ENCODE assay signal across 20 cellular contexts in the genomic region with DNA sequence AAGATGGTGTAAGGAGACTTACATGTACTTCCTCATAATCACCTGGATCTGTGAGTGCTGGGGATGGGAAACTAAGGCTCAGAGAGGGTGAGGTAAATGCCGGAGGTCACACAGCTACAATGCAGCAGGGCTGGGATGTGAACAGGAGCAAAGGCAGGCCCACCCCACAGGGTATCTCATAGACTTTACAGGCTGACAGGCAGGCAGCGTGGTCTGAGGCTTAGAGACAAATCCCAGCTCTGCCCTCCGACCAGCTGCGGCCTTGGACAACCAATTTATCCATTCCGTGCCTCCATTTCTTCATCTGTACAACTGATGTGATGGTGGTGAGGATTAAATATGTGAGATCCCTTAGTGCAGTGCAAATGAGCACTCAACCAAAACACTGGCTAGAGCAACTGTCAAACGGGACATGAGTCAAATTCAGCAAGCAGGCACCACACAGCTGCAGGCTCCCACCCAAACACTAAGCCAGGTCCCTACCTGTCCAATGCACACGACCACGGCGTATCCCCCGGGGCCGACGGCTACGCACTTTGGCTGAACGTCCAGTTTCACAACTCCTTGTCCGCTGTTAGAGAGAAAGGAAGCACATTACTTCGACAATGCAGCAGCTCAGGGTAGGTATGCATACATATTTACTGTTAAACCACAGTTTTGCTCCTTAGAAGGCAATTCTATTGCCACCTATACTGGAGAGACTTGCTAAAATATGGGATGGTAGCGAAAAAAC. TPM values are rescaled to one million over a fixed set of nuclear protein-coding genes. Genes with fewer than 3 reads are reported as not detected.
DNase-seq lines count a peak whose midpoint lies in the region; ATAC-seq, FAIRE-seq and TF ChIP-seq lines count a peak whose summit lies in the region.
"Had no signal": no experiment of that assay in that cellular context is flagged by ENCODE, and none has a peak within 500 bp of the region (broad histone marks: within the 10 kb centered on the region; RNA-seq: fewer than 3 reads in every experiment).

No MANE protein-coding gene starts in this region.

- H3K27ac ChIP-seq in GM23338 (ENCODE audit: low read depth) = no peak overlapping the region
- H3K27ac ChIP-seq: brain microvascular endothelial cell, vagina had no signal

- intact Hi-C loops in activated CD4-positive, alpha-beta T cell treated with anti-CD3 and anti-CD28 coated beads for 36 hours (cut with DNase I, micrococcal nuclease) = no loop called here

- no peaks in the 10 kb centered on the region for H3F3A ChIP-seq in GM23338 (replicated peaks; ENCODE audit: low read depth)

- no peak overlapping the region for H3K4me3 ChIP-seq in GM23338
- H3K4me3 ChIP-seq: vagina had no signal

- no peaks in the 10 kb centered on the region for H3K4me1 Mint-ChIP-seq in activated CD4-positive, alpha-beta T cell treated with anti-CD3 and anti-CD28 coated beads for 36 hours
- no peaks in the 10 kb centered on the region for H3K4me1 Mint-ChIP-seq in glutamatergic neuron (ENCODE audit: low read depth, unreplicated experiment)
- peaks cover 17% of the 10 kb centered on the region for H3K4me1 Mint-ChIP-seq in osteocyte (ENCODE audit: unreplicated experiment)
- no peaks in the 10 kb centered on the region for H3K4me1 Mint-ChIP-seq in GM23338

- no peaks in the 10 kb centered on the region for H3K79me2 ChIP-seq in GM23338 (replicated peaks; ENCODE audit: insufficient read depth)

- no peaks in the 10 kb centered on the region for H3K4me1 ChIP-seq in GM23338 (ENCODE audit: insufficient read depth)
- H3K4me1 ChIP-seq: vagina had no signal

- CTCF ChIA-PET in activated CD4-positive, alpha-beta T cell treated with anti-CD3 and anti-CD28 coated beads for 36 hours (lab: Charles Lee) = no interaction called here

- no peaks in the 10 kb centered on the region for H3K27me3 Mint-ChIP-seq in activated CD4-positive, alpha-beta T cell treated with anti-CD3 and anti-CD28 coated beads for 36 hours
- H3K27me3 Mint-ChIP-seq in glutamatergic neuron (ENCODE audit: unreplicated experiment) (peaks cover 2% of the 10 kb centered on the region), osteocyte (ENCODE audit: unreplicated experiment) (no peaks in the 10 kb centered on the region), GM23338 (ENCODE audit: insufficient read depth, low read depth, poor library complexity) (peaks cover 7% of the 10 kb centered on the region)
- H3K27me3 Mint-ChIP-seq: stimulated activated naive CD8-positive, alpha-beta T cell treated with anti-CD3 and anti-CD28 coated beads, Interleukin-15, amount 100 ng/mL, for 72 hours had no signal

- H3K36me3 Mint-ChIP-seq in activated CD4-positive, alpha-beta T cell treated with anti-CD3 and anti-CD28 coated beads for 36 hours (ENCODE audit: low read depth) = peaks cover 58% of the 10 kb centered on the region
- H3K36me3 Mint-ChIP-seq in glutamatergic neuron (ENCODE audit: unreplicated experiment) = no peaks in the 10 kb centered on the region
- H3K36me3 Mint-ChIP-seq in osteocyte (ENCODE audit: unreplicated experiment) = peaks cover 63% of the 10 kb centered on the region
- peaks cover 97% of the 10 kb centered on the region for H3K36me3 Mint-ChIP-seq in GM23338 (ENCODE audit: low read depth)

- H2AFZ ChIP-seq in GM23338 = no peak overlapping the region

- FAIRE-seq in GM12892 (lab: Jason Lieb, UNC) = no peak
- FAIRE-seq: GM18507 had no signal

- no peaks in the 10 kb centered on the region; the same call in 1 of the 2 replicates for H4K20me1 ChIP-seq in GM23338 (replicated peaks; ENCODE audit: insufficient read depth)

- DNase-seq in activated CD4-positive, alpha-beta T cell treated with anti-CD3 and anti-CD28 coated beads for 36 hours = no peak
- no peak for DNase-seq in activated CD4-positive, alpha-beta T cell treated with anti-CD3 and anti-CD28 coated beads, Interleukin-2, amount 50 U/mL, for 48 hours
- peak; percentile 7 for DNase-seq in GM12892 (ENCODE audit: insufficient read length)
- peak; percentile 5 for DNase-seq in glutamatergic neuron
- no peak for DNase-seq in osteocyte (ENCODE audit: extremely low spot score, unreplicated experiment)
- DNase-seq in GM23338 (ENCODE audit: low spot score) = no peak
- no peak for DNase-seq in NOMO-1 treated with DMSO at 0.1 percent for 48 hours (lab: John Stamatoyannopoulos, UW; ENCODE audit: unreplicated experiment)
- DNase-seq: brain microvascular endothelial cell; DMS153; Kasumi-1; NCI-H748 treated with DMSO at 0.1 percent for 48 hours; stimulated activated naive CD8-positive, alpha-beta T cell treated with anti-CD3 and anti-CD28 coated beads, Interleukin-15, amount 100 ng/mL, for 72 hours; T-helper 1 cell had no signal

- no peaks in the 10 kb centered on the region for H3K9me2 ChIP-seq in GM23338 (ENCODE audit: insufficient read depth)

- H3K27ac Mint-ChIP-seq in activated CD4-positive, alpha-beta T cell treated with anti-CD3 and anti-CD28 coated beads for 36 hours = peak overlapping the region; percentile 31
- H3K27ac Mint-ChIP-seq in glutamatergic neuron (ENCODE audit: unreplicated experiment) (no peak overlapping the region), osteocyte (ENCODE audit: unreplicated experiment) (peak overlapping the region; percentile 31), GM23338 (no peak overlapping the region)

- no peak for ATAC-seq in activated CD4-positive, alpha-beta T cell treated with anti-CD3 and anti-CD28 coated beads for 36 hours
- no peak for ATAC-seq in GM18909 (IDR thresholded peaks at IDR 0.05; ENCODE audit: poor library complexity, unreplicated experiment)
- ATAC-seq in GM23338 = no peak
- ATAC-seq: activated naive CD4-positive, alpha-beta T cell treated with anti-CD3 and anti-CD28 coated beads, Interleukin-2, amount 50 U/mL, for 72 hours; HCT116; stimulated activated naive CD8-positive, alpha-beta T cell treated with anti-CD3 and anti-CD28 coated beads, Interleukin-15, amount 100 ng/mL, for 72 hours had no signal

- TF ChIP-seq POLR2A in GM12892 (IDR thresholded peaks at IDR 0.05; ENCODE audit: low read depth, low read length) = no peak

- no peak overlapping the region for H3K4me3 Mint-ChIP-seq in activated CD4-positive, alpha-beta T cell treated with anti-CD3 and anti-CD28 coated beads for 36 hours
- H3K4me3 Mint-ChIP-seq in glutamatergic neuron (ENCODE audit: unreplicated experiment) = no peak overlapping the region
- no peak overlapping the region for H3K4me3 Mint-ChIP-seq in osteocyte (ENCODE audit: unreplicated experiment)
- no peak overlapping the region for H3K4me3 Mint-ChIP-seq in GM23338
- H3K4me3 Mint-ChIP-seq: stimulated activated naive CD8-positive, alpha-beta T cell treated with anti-CD3 and anti-CD28 coated beads, Interleukin-15, amount 100 ng/mL, for 72 hours had no signal

- H3K36me3 ChIP-seq in GM23338 (ENCODE audit: insufficient read depth) = peaks cover 32% of the 10 kb centered on the region

- H3K9me3 Mint-ChIP-seq in activated CD4-positive, alpha-beta T cell treated with anti-CD3 and anti-CD28 coated beads for 36 hours (ENCODE audit: low read depth) = no peaks in the 10 kb centered on the region
- H3K9me3 Mint-ChIP-seq in glutamatergic neuron (ENCODE audit: unreplicated experiment) (no peaks in the 10 kb centered on the region), osteocyte (ENCODE audit: unreplicated experiment) (no peaks in the 10 kb centered on the region), GM23338 (no peaks in the 10 kb centered on the region)
- H3K9me3 Mint-ChIP-seq: activated naive CD4-positive, alpha-beta T cell treated with anti-CD3 and anti-CD28 coated beads, Interleukin-2, amount 50 U/mL, for 72 hours; stimulated activated naive CD8-positive, alpha-beta T cell treated with anti-CD3 and anti-CD28 coated beads, Interleukin-15, amount 100 ng/mL, for 72 hours had no signal

- no peak for TF ChIP-seq CTCF in glutamatergic neuron (IDR thresholded peaks at IDR 0.05; ENCODE audit: partially characterized antibody, unreplicated experiment)
- TF ChIP-seq CTCF in osteocyte (IDR thresholded peaks at IDR 0.05) = no peak
- no peak for TF ChIP-seq CTCF in GM23338 (conservative IDR thresholded peaks at IDR 0.05; ENCODE audit: low read depth in 2 of 2)

- H3K27me3 ChIP-seq in GM23338 (ENCODE audit: insufficient read depth) = no peaks in the 10 kb centered on the region
- H3K27me3 ChIP-seq: brain microvascular endothelial cell, vagina had no signal

- H3K4me2 ChIP-seq in GM23338 = no peak overlapping the region

- POLR2A ChIA-PET in activated CD4-positive, alpha-beta T cell treated with anti-CD3 and anti-CD28 coated beads for 36 hours (lab: Charles Lee) = no interaction called here

TF ChIP-seq in GM23338, 12 proteins besides CTCF, POLR2A, EP300 and RAD21 (continues in another document):
- TF ChIP-seq ZNF114 (CRISPR knock-in tag; IDR thresholded peaks at IDR 0.05) (no peak), ETS1 (IDR thresholded peaks at IDR 0.05) (no peak)

RNA-seq across cellular contexts. Expression of gene WDR1, which starts 35.6 kb away (rescaled TPM):
- total RNA-seq in activated CD4-positive, alpha-beta T cell treated with anti-CD3 and anti-CD28 coated beads for 36 hours = 100 to 1,000 TPM; 308 to 354 TPM
- polyA plus RNA-seq in GM12892 (2012; ENCODE audit: missing spikeins) = 137 TPM
- total RNA-seq in glutamatergic neuron (ENCODE audit: unreplicated experiment) = 161 TPM
- total RNA-seq in osteocyte = 533 and 537 TPM in 2 replicates
- total RNA-seq in GM23338 (2014; rRNA removed; shearing (Covaris generic)) = 233 and 248 TPM in 2 replicates
- polyA plus RNA-seq in GM23338 (2016; fragmentation: Nextera tagmentation; extraction: Ambion mirVana) = 90.9 and 93.2 TPM in 2 replicates

RNA-seq across cellular contexts. Expression of gene SLC2A9, which starts 59.7 kb away (rescaled TPM):
- total RNA-seq in activated CD4-positive, alpha-beta T cell treated with anti-CD3 and anti-CD28 coated beads for 36 hours = under 1 TPM; 0.39 to 0.76 TPM
- polyA plus RNA-seq in GM12892 (2012; ENCODE audit: missing spikeins) = 3.6 TPM
- not detected for total RNA-seq in glutamatergic neuron (ENCODE audit: unreplicated experiment)
- 0.31 and 0.43 TPM in 2 replicates for total RNA-seq in osteocyte
- total RNA-seq in GM23338 (2014; rRNA removed; shearing (Covaris generic)) = 0.21 TPM in 1 of 2 replicates, not detected in the other
- polyA plus RNA-seq in GM23338 (2016; fragmentation: Nextera tagmentation; extraction: Ambion mirVana) = 0.17 and 0.40 TPM in 2 replicates
- total RNA-seq: A673 had no signal
- polyA plus RNA-seq: neural cell had no signal

Comparison
In these comparisons a context has a peak if more than half of its experiments do, and no peak if none do; other contexts are left out.
1. DNase-seq: peak in GM12892 (single experiment) and glutamatergic neuron (single experiment); none in activated CD4-positive, alpha-beta T cell treated with anti-CD3 and anti-CD28 coated beads for 36 hours (single experiment), activated CD4-positive, alpha-beta T cell treated with anti-CD3 and anti-CD28 coated beads, Interleukin-2, amount 50 U/mL, for 48 hours (0 of 2), osteocyte (single experiment), GM23338 (single experiment) and NOMO-1 treated with DMSO at 0.1 percent for 48 hours (single experiment).
2. H3K27ac Mint-ChIP-seq: peak in activated CD4-positive, alpha-beta T cell treated with anti-CD3 and anti-CD28 coated beads for 36 hours (single experiment) and osteocyte (single experiment); none in glutamatergic neuron (single experiment) and GM23338 (single experiment).